In the genomic region with DNA sequence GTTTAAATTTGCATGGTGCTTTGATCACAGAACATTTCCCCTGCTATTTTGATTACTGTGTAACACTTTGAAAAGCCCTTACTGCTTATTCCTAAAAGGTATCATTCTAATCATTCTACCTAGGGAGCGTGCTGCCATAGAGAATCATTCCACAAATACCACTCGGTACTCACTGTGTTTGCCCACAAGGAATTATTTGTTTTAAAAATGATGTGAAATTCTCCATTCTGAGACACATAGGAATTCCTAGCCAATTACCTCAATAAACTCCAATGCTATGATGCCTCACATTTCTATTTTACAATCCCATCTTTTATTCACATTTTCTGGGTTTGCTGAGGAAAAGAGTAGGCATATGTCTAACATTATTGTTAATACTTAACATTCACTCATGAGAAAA, we compare ENCODE assay signal across 18 cellular contexts.
"Had no signal": no experiment of that assay in that cellular context is flagged by ENCODE, and none has a peak within 500 bp of the region (broad histone marks: within the 10 kb centered on the region; RNA-seq: fewer than 3 reads in every experiment).

No MANE protein-coding gene starts in this region.

- H3K4me1 Mint-ChIP-seq: brain, nephron, WTC11 had no signal

- H3K9me3 ChIP-seq: heart right ventricle, testis, vagina had no signal

- H3K4me3 ChIP-seq: heart right ventricle, testis, vagina had no signal

- H3K4me1 ChIP-seq: heart right ventricle, testis, vagina had no signal

- H3K27me3 ChIP-seq: heart right ventricle, testis, vagina had no signal

- H3K27ac Mint-ChIP-seq: activated CD8-positive, alpha-beta T cell treated with anti-CD3 and anti-CD28 coated beads, Interleukin-2, amount 10 ng/mL, durations not matched to agents 7 days and 5 days; activated naive CD4-positive, alpha-beta T cell treated with anti-CD3 and anti-CD28 coated beads for 36 hours; brain; nephron; stimulated activated naive CD8-positive, alpha-beta T cell treated with anti-CD3 and anti-CD28 coated beads, Interleukin-15, Interleukin-2, amounts not matched to agents 100 ng/mL and 50 ng/mL, for 24 hours; T-helper 1 cell treated with Interleukin-12 subunit alpha and Interleukin-12 subunit beta and Interleukin-4 antibody, amounts not matched to agents 30 μg/mL and 1 μg/mL, for 36 hours; WTC11 had no signal

- FAIRE-seq: islet of Langerhans had no signal

- DNase-seq: activated CD4-positive, alpha-beta T cell treated with anti-CD3 and anti-CD28 coated beads for 48 hours; activated CD8-positive, alpha-beta memory T cell treated with anti-CD3 and anti-CD28 coated beads, Interleukin-2, amount 50 U/mL, for 48 hours; activated CD8-positive, alpha-beta T cell treated with anti-CD3 and anti-CD28 coated beads, Interleukin-2, amount 10 ng/mL, durations not matched to agents 7 days and 5 days; activated naive CD4-positive, alpha-beta T cell treated with anti-CD3 and anti-CD28 coated beads for 36 hours; foreskin melanocyte; heart right ventricle; stimulated activated CD4-positive, alpha-beta T cell treated with anti-CD3 and anti-CD28 coated beads, Interleukin-2, amount 100 ng/mL, for 48 hours; testis had no signal

- H3K36me3 Mint-ChIP-seq: brain, WTC11 had no signal

- H3K9me3 Mint-ChIP-seq: activated naive CD4-positive, alpha-beta T cell treated with anti-CD3 and anti-CD28 coated beads for 36 hours; stimulated activated naive CD8-positive, alpha-beta T cell treated with anti-CD3 and anti-CD28 coated beads, Interleukin-15, Interleukin-2, amounts not matched to agents 100 ng/mL and 50 ng/mL, for 24 hours; T-helper 1 cell treated with Interleukin-12 subunit alpha and Interleukin-12 subunit beta and Interleukin-4 antibody, amounts not matched to agents 30 μg/mL and 1 μg/mL, for 36 hours; WTC11 had no signal

- H3K27ac ChIP-seq: heart right ventricle, testis, vagina had no signal

- H3K4me3 Mint-ChIP-seq: activated CD8-positive, alpha-beta T cell treated with anti-CD3 and anti-CD28 coated beads, Interleukin-2, amount 10 ng/mL, durations not matched to agents 7 days and 5 days; activated naive CD4-positive, alpha-beta T cell treated with anti-CD3 and anti-CD28 coated beads for 36 hours; brain; nephron; stimulated activated naive CD8-positive, alpha-beta T cell treated with anti-CD3 and anti-CD28 coated beads, Interleukin-15, Interleukin-2, amounts not matched to agents 100 ng/mL and 50 ng/mL, for 24 hours; T-helper 1 cell treated with Interleukin-12 subunit alpha and Interleukin-12 subunit beta and Interleukin-4 antibody, amounts not matched to agents 30 μg/mL and 1 μg/mL, for 36 hours; WTC11 had no signal

- ATAC-seq: activated CD8-positive, alpha-beta T cell treated with anti-CD3 and anti-CD28 coated beads, Interleukin-2, amount 10 ng/mL, durations not matched to agents 7 days and 5 days; esophagus mucosa; heart right ventricle; left lobe of liver; sciatic nerve; WTC11 had no signal

- H3K36me3 ChIP-seq: heart right ventricle, vagina had no signal

- H3K27me3 Mint-ChIP-seq: stimulated activated naive CD8-positive, alpha-beta T cell treated with anti-CD3 and anti-CD28 coated beads, Interleukin-15, Interleukin-2, amounts not matched to agents 100 ng/mL and 50 ng/mL, for 24 hours had no signal
